ENCODE assay signal across 11 cellular contexts in genomic region chr5:52925001-52925400, GRCh38.
"Had no signal": no experiment of that assay in that cellular context is flagged by ENCODE, and none has a peak within 500 bp of the region (broad histone marks: within the 10 kb centered on the region; RNA-seq: fewer than 3 reads in every experiment).

No MANE protein-coding gene starts in this region.

- H3K9me3 Mint-ChIP-seq: HFFc6, IgD-negative memory B cell had no signal

- H3K4me1 Mint-ChIP-seq: IgD-negative memory B cell had no signal

- H3K36me3 ChIP-seq: HAP-1 had no signal

- H3K36me3 Mint-ChIP-seq: IgD-negative memory B cell had no signal

- H3K4me2 ChIP-seq: KMS-11 had no signal

- H3K9ac ChIP-seq: GM23248, KMS-11 had no signal

- H3K4me3 ChIP-seq: GM23248, HAP-1 had no signal

- H3K4me3 Mint-ChIP-seq: IgD-negative memory B cell had no signal

- H3K9me3 ChIP-seq: HAP-1 had no signal

- ATAC-seq: HCT116, HepG2 had no signal

- H2AFZ ChIP-seq: GM23248 had no signal

- H3K4me1 ChIP-seq: HAP-1 had no signal

- H3K27ac Mint-ChIP-seq: HFFc6, IgD-negative memory B cell had no signal

- H3K27ac ChIP-seq: GM23248, HL-60, KMS-11 had no signal

- DNase-seq: GM23248, GOT3, H7, HFFc6, KBM-7 had no signal
